In genomic region chr5:172502969-172503368, GRCh38 we compare ENCODE assay signal across 12 cellular contexts. TPM values are rescaled to one million over a fixed set of nuclear protein-coding genes. Genes with fewer than 3 reads are reported as not detected.
DNase-seq lines count a peak whose midpoint lies in the region; ATAC-seq and TF ChIP-seq lines count a peak whose summit lies in the region.
"Had no signal": no experiment of that assay in that cellular context is flagged by ENCODE, and none has a peak within 500 bp of the region (broad histone marks: within the 10 kb centered on the region; RNA-seq: fewer than 3 reads in every experiment).

No MANE protein-coding gene starts in this region.

- no peak overlapping the region for H3K4me2 ChIP-seq in PC-3 (ENCODE audit: low read length)

- no peaks in the 10 kb centered on the region for H3K9me3 ChIP-seq in PC-3 (ENCODE audit: low read length)

- DNase-seq in cardiac septum (ENCODE audit: low spot score) (peak; percentile 70), Right ventricle myocardium superior (no peak), PC-3 (peak; percentile 13), iPS DF 19.7 (ENCODE audit: low read depth, low spot score) (peak; percentile 38), ureter (ENCODE audit: low spot score) (peak; percentile 32), NOMO-1 (lab: John Stamatoyannopoulos, UW; ENCODE audit: unreplicated experiment in 2 of 2) (no peak), DMS114 treated with DMSO at 0.1 percent for 48 hours (lab: John Stamatoyannopoulos, UW; ENCODE audit: unreplicated experiment) (no peak)
- DNase-seq in activated T-helper 1 cell treated with anti-CD3 and anti-CD28 coated beads, Interleukin-12 subunit alpha, Interleukin-12 subunit beta, Interleukin-2, Interleukin-4 antibody, amounts not matched to agents 30 ng/mL and 10 ng/mL and 1 ng/mL, durations not matched to agents 14 hours and 24 hours and 36 hours (ENCODE audit: low spot score): no peak
- DNase-seq: activated T-cell treated with anti-CD3 and anti-CD28 coated beads, Interleukin-2, amount 50 U/mL, for 1 hour; CD4-positive, alpha-beta memory T cell; KG1; occipital lobe had no signal

- H3K9me2 ChIP-seq in PC-3 (replicated peaks; ENCODE audit: low read length): no peaks in the 10 kb centered on the region

- H3K36me3 Mint-ChIP-seq in activated T-helper 1 cell treated with anti-CD3 and anti-CD28 coated beads, Interleukin-12 subunit alpha, Interleukin-12 subunit beta, Interleukin-2, Interleukin-4 antibody, amounts not matched to agents 30 ng/mL and 10 ng/mL and 1 ng/mL, durations not matched to agents 14 hours and 24 hours and 36 hours (ENCODE audit: low read depth): no peaks in the 10 kb centered on the region
- H3K36me3 Mint-ChIP-seq: CD4-positive, alpha-beta memory T cell had no signal

- CTCF ChIA-PET in PC-3 (lab: Charles Lee): no interaction called here

- no peaks in the 10 kb centered on the region for H3F3A ChIP-seq in PC-3 (ENCODE audit: low read length, unreplicated experiment)

- H3K79me2 ChIP-seq in PC-3 (ENCODE audit: low read length): no peaks in the 10 kb centered on the region

- H3K9me3 Mint-ChIP-seq in activated T-helper 1 cell treated with anti-CD3 and anti-CD28 coated beads, Interleukin-12 subunit alpha, Interleukin-12 subunit beta, Interleukin-2, Interleukin-4 antibody, amounts not matched to agents 30 ng/mL and 10 ng/mL and 1 ng/mL, durations not matched to agents 14 hours and 24 hours and 36 hours: no peaks in the 10 kb centered on the region

- no peak overlapping the region for H3K9ac ChIP-seq in PC-3 (ENCODE audit: low read length)

- no peak for ATAC-seq in Right ventricle myocardium superior (ENCODE audit: poor library complexity)
- peak; percentile 64; the same call in 1 of the 2 replicates for ATAC-seq in PC-3

- no peak overlapping the region for H2AFZ ChIP-seq in PC-3 (ENCODE audit: low read length)

- H3K4me3 Mint-ChIP-seq in activated T-helper 1 cell treated with anti-CD3 and anti-CD28 coated beads, Interleukin-12 subunit alpha, Interleukin-12 subunit beta, Interleukin-2, Interleukin-4 antibody, amounts not matched to agents 30 ng/mL and 10 ng/mL and 1 ng/mL, durations not matched to agents 14 hours and 24 hours and 36 hours: no peak overlapping the region
- H3K4me3 Mint-ChIP-seq: CD4-positive, alpha-beta memory T cell had no signal

- H3K4me1 ChIP-seq in PC-3 (ENCODE audit: insufficient read depth, low read length): no peaks in the 10 kb centered on the region

- POLR2A ChIA-PET in PC-3 (lab: Charles Lee; ENCODE audit: unreplicated experiment): no interaction called here

- H3K27me3 ChIP-seq in PC-3 (ENCODE audit: low read length): peaks cover 12% of the 10 kb centered on the region; the same call in 1 of the 2 replicates

- TF ChIP-seq CTCF in PC-3 (conservative IDR thresholded peaks at IDR 0.05; ENCODE audit: low read depth, low read length): no peak

- no peaks in the 10 kb centered on the region for H3K36me3 ChIP-seq in PC-3 (ENCODE audit: low read depth, low read length)

- H3K27ac ChIP-seq in PC-3 (ENCODE audit: low read length): no peak overlapping the region

- H3K4me3 ChIP-seq in PC-3 (ENCODE audit: low read length): no peak overlapping the region

- peaks cover 3% of the 10 kb centered on the region for H3K27me3 Mint-ChIP-seq in activated T-helper 1 cell treated with anti-CD3 and anti-CD28 coated beads, Interleukin-12 subunit alpha, Interleukin-12 subunit beta, Interleukin-2, Interleukin-4 antibody, amounts not matched to agents 30 ng/mL and 10 ng/mL and 1 ng/mL, durations not matched to agents 14 hours and 24 hours and 36 hours (ENCODE audit: insufficient read depth)

- H3K4me1 Mint-ChIP-seq in activated T-helper 1 cell treated with anti-CD3 and anti-CD28 coated beads, Interleukin-12 subunit alpha, Interleukin-12 subunit beta, Interleukin-2, Interleukin-4 antibody, amounts not matched to agents 30 ng/mL and 10 ng/mL and 1 ng/mL, durations not matched to agents 14 hours and 24 hours and 36 hours (ENCODE audit: low read depth): no peaks in the 10 kb centered on the region
- H3K4me1 Mint-ChIP-seq: CD4-positive, alpha-beta memory T cell had no signal

- BruUV-seq in PC-3 (replicated peaks; lab: Mats Ljungman, UMichigan): no TSS peak

- no peaks in the 10 kb centered on the region for H4K20me1 ChIP-seq in PC-3 (ENCODE audit: low read length)

- intact Hi-C loops in cardiac septum (cut with DNase I) (no loop called here), Right ventricle myocardium superior (cut with DNase I) (no loop called here), PC-3 (cut with micrococcal nuclease) (no loop called here)
- intact Hi-C loops in activated T-helper 1 cell treated with anti-CD3 and anti-CD28 coated beads, Interleukin-12 subunit alpha, Interleukin-12 subunit beta, Interleukin-2, Interleukin-4 antibody, amounts not matched to agents 30 ng/mL and 10 ng/mL and 1 ng/mL, durations not matched to agents 14 hours and 24 hours and 36 hours (cut with micrococcal nuclease): no loop called here

- no peak overlapping the region for H3K27ac Mint-ChIP-seq in activated T-helper 1 cell treated with anti-CD3 and anti-CD28 coated beads, Interleukin-12 subunit alpha, Interleukin-12 subunit beta, Interleukin-2, Interleukin-4 antibody, amounts not matched to agents 30 ng/mL and 10 ng/mL and 1 ng/mL, durations not matched to agents 14 hours and 24 hours and 36 hours
- H3K27ac Mint-ChIP-seq: CD4-positive, alpha-beta memory T cell had no signal

RNA-seq across cellular contexts. Expression of gene SH3PXD2B, which starts 48.6 kb away (rescaled TPM):
- total RNA-seq in cardiac septum: 5.1 TPM
- total RNA-seq in Right ventricle myocardium superior: 5.3 TPM
- total RNA-seq in PC-3 (2014; rRNA removed): 8.9 and 9.8 TPM in 2 replicates
- 39.8 TPM for total RNA-seq in ureter
- 0.26 and 0.32 TPM in 2 replicates for total RNA-seq in activated T-helper 1 cell treated with anti-CD3 and anti-CD28 coated beads, Interleukin-12 subunit alpha, Interleukin-12 subunit beta, Interleukin-2, Interleukin-4 antibody, amounts not matched to agents 30 ng/mL and 10 ng/mL and 1 ng/mL, durations not matched to agents 14 hours and 24 hours and 36 hours

Comparison
In these comparisons a context has a peak if more than half of its experiments do, and no peak if none do; other contexts are left out.
1. DNase-seq: peak in cardiac septum (single experiment), PC-3 (single experiment), iPS DF 19.7 (single experiment) and ureter (single experiment); none in Right ventricle myocardium superior (single experiment), NOMO-1 (0 of 2), activated T-helper 1 cell treated with anti-CD3 and anti-CD28 coated beads, Interleukin-12 subunit alpha, Interleukin-12 subunit beta, Interleukin-2, Interleukin-4 antibody, amounts not matched to agents 30 ng/mL and 10 ng/mL and 1 ng/mL, durations not matched to agents 14 hours and 24 hours and 36 hours (single experiment) and DMS114 treated with DMSO at 0.1 percent for 48 hours (single experiment).